Comparison of ENCODE assay signal across 1 cellular context in the genomic region with DNA sequence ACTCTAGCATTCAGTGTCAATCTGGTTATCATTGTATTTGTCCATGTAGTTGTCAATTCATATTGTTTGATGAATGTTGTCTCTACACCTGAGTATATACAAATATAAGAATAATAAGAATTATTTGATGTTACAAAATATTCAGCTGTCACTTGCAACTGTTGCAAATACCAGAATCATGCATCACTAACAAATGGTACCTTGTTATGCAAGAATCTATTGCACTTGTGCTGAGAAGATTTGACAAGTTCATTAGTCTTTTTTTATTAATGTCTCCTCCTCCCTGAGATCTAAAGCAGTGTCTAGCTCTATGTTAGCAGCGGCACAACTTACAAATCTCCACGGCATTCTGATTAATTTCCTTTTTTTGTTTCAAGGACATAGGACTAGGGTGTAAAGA.
TF ChIP-seq lines count a peak whose summit lies in the region.

No MANE protein-coding gene starts in this region.

TF ChIP-seq in HepG2, 621 proteins besides CTCF, POLR2A, EP300 and RAD21:
- 0 out of 2 replicates have a peak, but pooled peaks have one; percentile 19 for TF ChIP-seq CEBPB (IDR thresholded peaks at IDR 0.05; ENCODE audit: borderline replicate concordance, low read depth, low read length)
- no peak for TF ChIP-seq ZNF629 (CRISPR knock-in tag; conservative IDR thresholded peaks at IDR 0.05)
